ENCODE assay signal across 1 cellular context in the genomic region with DNA sequence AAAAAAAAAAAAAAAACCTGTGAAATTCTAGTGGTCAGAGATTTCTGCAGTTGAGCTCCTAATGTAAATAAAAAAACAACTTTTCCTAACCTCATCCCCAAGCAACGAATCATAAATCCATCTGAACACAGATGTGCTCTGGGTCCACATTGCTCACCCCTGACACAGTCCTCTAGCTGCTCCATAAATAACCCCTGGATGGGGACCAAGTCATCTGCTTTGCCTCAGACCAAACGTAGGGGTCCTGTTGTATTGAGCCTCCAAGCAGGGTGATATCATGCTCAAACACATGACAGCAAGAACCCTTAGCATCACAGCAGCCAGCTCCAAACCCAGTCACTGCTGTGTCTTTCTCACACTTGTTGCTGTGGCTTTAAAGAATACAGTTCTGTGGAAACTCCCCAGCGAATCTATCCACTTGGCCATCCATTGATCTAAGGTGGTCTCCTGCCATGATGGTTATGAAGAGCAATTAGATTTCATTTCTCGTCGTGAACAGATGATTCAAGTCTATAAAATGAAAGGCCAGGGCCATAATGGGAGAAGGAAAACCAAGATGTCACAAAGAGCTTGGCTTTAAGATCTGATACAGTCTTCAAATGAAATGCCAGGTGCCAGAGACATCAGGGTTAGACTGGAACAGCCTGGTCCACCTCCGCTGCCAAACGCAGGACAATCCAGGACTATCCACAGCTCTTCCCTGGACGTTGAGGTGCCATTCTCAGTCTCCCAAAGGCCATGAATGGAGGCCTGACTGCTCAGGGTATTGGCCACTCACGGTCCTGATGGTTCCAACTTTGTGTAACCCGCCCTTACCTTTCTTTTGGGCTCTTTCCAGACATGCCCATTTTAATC.
TF ChIP-seq lines count a peak whose summit lies in the region.

No MANE protein-coding gene starts in this region.

TF ChIP-seq in GM12878, 131 proteins besides CTCF, POLR2A, EP300 and RAD21:
- TF ChIP-seq, protein P1, sequence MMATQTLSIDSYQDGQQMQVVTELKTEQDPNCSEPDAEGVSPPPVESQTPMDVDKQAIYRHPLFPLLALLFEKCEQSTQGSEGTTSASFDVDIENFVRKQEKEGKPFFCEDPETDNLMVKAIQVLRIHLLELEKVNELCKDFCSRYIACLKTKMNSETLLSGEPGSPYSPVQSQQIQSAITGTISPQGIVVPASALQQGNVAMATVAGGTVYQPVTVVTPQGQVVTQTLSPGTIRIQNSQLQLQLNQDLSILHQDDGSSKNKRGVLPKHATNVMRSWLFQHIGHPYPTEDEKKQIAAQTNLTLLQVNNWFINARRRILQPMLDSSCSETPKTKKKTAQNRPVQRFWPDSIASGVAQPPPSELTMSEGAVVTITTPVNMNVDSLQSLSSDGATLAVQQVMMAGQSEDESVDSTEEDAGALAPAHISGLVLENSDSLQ (IDR thresholded peaks at IDR 0.05): no peak
- TF ChIP-seq ZBED1 (IDR thresholded peaks at IDR 0.05; ENCODE audit: borderline replicate concordance) (no peak), NR2C1 (IDR thresholded peaks at IDR 0.05) (no peak), RELA (IDR thresholded peaks at IDR 0.05; ENCODE audit: borderline replicate concordance, partially characterized antibody) (no peak), SIX5 (IDR thresholded peaks at IDR 0.05; ENCODE audit: low read depth, low read length, severe bottlenecking) (no peak), CEBPB (IDR thresholded peaks at IDR 0.05; ENCODE audit: borderline replicate concordance in 1 of 2, low read depth in 2 of 2, low read length in 2 of 2) (no peak), HCFC1 (IDR thresholded peaks at IDR 0.05; ENCODE audit: low read length) (no peak), SP1 (IDR thresholded peaks at IDR 0.05; ENCODE audit: low read depth, low read length) (no peak), MEF2A (IDR thresholded peaks at IDR 0.05; ENCODE audit: insufficient read depth, low read depth, low read length) (no peak)
- TF ChIP-seq, protein P2, sequence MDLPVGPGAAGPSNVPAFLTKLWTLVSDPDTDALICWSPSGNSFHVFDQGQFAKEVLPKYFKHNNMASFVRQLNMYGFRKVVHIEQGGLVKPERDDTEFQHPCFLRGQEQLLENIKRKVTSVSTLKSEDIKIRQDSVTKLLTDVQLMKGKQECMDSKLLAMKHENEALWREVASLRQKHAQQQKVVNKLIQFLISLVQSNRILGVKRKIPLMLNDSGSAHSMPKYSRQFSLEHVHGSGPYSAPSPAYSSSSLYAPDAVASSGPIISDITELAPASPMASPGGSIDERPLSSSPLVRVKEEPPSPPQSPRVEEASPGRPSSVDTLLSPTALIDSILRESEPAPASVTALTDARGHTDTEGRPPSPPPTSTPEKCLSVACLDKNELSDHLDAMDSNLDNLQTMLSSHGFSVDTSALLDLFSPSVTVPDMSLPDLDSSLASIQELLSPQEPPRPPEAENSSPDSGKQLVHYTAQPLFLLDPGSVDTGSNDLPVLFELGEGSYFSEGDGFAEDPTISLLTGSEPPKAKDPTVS (IDR thresholded peaks at IDR 0.05; ENCODE audit: low read depth, low read length): no peak
- TF ChIP-seq, protein P3, sequence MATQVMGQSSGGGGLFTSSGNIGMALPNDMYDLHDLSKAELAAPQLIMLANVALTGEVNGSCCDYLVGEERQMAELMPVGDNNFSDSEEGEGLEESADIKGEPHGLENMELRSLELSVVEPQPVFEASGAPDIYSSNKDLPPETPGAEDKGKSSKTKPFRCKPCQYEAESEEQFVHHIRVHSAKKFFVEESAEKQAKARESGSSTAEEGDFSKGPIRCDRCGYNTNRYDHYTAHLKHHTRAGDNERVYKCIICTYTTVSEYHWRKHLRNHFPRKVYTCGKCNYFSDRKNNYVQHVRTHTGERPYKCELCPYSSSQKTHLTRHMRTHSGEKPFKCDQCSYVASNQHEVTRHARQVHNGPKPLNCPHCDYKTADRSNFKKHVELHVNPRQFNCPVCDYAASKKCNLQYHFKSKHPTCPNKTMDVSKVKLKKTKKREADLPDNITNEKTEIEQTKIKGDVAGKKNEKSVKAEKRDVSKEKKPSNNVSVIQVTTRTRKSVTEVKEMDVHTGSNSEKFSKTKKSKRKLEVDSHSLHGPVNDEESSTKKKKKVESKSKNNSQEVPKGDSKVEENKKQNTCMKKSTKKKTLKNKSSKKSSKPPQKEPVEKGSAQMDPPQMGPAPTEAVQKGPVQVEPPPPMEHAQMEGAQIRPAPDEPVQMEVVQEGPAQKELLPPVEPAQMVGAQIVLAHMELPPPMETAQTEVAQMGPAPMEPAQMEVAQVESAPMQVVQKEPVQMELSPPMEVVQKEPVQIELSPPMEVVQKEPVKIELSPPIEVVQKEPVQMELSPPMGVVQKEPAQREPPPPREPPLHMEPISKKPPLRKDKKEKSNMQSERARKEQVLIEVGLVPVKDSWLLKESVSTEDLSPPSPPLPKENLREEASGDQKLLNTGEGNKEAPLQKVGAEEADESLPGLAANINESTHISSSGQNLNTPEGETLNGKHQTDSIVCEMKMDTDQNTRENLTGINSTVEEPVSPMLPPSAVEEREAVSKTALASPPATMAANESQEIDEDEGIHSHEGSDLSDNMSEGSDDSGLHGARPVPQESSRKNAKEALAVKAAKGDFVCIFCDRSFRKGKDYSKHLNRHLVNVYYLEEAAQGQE (IDR thresholded peaks at IDR 0.05; ENCODE audit: low read depth, low read length): no peak
